ENCODE assay signal across 1 cellular context in the genomic region with DNA sequence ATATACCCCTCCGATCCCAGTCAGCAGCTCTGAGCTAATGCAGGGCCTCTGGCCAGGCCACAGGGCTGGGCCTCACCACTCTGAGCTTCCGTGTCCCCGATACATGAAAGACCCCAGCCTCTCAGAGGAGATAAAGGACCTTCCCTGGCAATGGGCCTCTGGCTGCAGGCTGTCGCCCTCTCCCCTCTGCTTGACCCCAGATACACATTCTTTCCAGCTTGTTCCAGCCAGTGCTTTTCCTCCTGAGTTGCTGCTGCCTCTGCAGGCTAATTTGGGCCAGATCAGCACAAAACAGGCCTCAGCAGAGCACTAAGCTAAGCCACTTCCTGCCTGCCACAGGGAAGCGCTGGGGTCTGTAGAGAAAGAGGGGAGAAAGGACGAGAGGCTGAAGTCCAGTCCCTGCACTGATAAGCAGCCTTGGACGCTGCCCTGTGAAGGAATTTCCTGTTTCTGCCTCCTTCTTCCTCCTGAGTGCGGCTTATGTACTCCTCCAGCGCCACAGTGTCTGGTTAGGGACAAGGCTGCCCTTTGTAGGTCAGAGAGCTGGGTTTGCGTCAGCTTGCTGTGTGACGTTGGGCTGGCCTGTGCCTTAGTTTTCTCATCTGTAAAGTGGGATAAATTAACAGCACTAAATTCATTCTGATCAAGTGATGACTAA.
TF ChIP-seq lines count a peak whose summit lies in the region.

No MANE protein-coding gene starts in this region.

TF ChIP-seq in HepG2, 621 proteins besides CTCF, POLR2A, EP300 and RAD21 (continued from another document and continues in another):
- TF ChIP-seq, protein P1, sequence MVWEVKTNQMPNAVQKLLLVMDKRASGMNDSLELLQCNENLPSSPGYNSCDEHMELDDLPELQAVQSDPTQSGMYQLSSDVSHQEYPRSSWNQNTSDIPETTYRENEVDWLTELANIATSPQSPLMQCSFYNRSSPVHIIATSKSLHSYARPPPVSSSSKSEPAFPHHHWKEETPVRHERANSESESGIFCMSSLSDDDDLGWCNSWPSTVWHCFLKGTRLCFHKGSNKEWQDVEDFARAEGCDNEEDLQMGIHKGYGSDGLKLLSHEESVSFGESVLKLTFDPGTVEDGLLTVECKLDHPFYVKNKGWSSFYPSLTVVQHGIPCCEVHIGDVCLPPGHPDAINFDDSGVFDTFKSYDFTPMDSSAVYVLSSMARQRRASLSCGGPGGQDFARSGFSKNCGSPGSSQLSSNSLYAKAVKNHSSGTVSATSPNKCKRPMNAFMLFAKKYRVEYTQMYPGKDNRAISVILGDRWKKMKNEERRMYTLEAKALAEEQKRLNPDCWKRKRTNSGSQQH (CRISPR knock-in tag; IDR thresholded peaks at IDR 0.05; ENCODE audit: low read depth), result no peak
- TF ChIP-seq, protein P2, sequence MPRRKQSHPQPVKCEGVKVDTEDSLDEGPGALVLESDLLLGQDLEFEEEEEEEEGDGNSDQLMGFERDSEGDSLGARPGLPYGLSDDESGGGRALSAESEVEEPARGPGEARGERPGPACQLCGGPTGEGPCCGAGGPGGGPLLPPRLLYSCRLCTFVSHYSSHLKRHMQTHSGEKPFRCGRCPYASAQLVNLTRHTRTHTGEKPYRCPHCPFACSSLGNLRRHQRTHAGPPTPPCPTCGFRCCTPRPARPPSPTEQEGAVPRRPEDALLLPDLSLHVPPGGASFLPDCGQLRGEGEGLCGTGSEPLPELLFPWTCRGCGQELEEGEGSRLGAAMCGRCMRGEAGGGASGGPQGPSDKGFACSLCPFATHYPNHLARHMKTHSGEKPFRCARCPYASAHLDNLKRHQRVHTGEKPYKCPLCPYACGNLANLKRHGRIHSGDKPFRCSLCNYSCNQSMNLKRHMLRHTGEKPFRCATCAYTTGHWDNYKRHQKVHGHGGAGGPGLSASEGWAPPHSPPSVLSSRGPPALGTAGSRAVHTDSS (CRISPR knock-in tag; conservative IDR thresholded peaks at IDR 0.05), result 0 out of 2 replicates have a peak, but pooled peaks have one; percentile 22
- TF ChIP-seq, protein P3, sequence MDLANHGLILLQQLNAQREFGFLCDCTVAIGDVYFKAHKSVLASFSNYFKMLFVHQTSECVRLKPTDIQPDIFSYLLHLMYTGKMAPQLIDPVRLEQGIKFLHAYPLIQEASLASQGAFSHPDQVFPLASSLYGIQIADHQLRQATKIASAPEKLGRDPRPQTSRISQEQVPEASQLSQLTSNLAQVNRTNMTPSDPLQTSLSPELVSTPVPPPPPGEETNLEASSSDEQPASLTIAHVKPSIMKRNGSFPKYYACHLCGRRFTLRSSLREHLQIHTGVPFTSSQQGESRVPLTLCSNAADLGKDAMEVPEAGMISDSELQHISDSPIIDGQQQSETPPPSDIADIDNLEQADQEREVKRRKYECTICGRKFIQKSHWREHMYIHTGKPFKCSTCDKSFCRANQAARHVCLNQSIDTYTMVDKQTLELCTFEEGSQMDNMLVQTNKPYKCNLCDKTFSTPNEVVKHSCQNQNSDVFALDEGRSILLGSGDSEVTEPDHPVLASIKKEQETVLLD (CRISPR knock-in tag; IDR thresholded peaks at IDR 0.05; ENCODE audit: low read depth), result no peak
- TF ChIP-seq ZNF446 (CRISPR knock-in tag; IDR thresholded peaks at IDR 0.05) (no peak), ZFP90 (CRISPR knock-in tag; IDR thresholded peaks at IDR 0.05; ENCODE audit: borderline replicate concordance) (peak; percentile 84; the same call in 1 of the 2 replicates), MXD4 (CRISPR knock-in tag; IDR thresholded peaks at IDR 0.05) (no peak), FOXA3 (CRISPR knock-in tag; IDR thresholded peaks at IDR 0.05) (peak; percentile 65), ZNF83 (CRISPR knock-in tag; IDR thresholded peaks at IDR 0.05; ENCODE audit: borderline replicate concordance) (no peak), ZNF614 (CRISPR knock-in tag; IDR thresholded peaks at IDR 0.05; ENCODE audit: borderline replicate concordance) (peak; percentile 89; the same call in 1 of the 2 replicates), PHF21A (CRISPR knock-in tag; IDR thresholded peaks at IDR 0.05) (peak; percentile 96), ZBTB38 (CRISPR knock-in tag; IDR thresholded peaks at IDR 0.05) (peak; percentile 88), ZBTB3 (CRISPR knock-in tag; IDR thresholded peaks at IDR 0.05; ENCODE audit: borderline replicate concordance, low read depth) (0 out of 2 replicates have a peak, but pooled peaks have one; percentile 39), THYN1 (CRISPR knock-in tag; IDR thresholded peaks at IDR 0.05; ENCODE audit: borderline replicate concordance, low read depth) (peak; percentile 58; the same call in 1 of the 2 replicates), ZSCAN22 (CRISPR knock-in tag; IDR thresholded peaks at IDR 0.05) (no peak), NCOA5 (CRISPR knock-in tag; IDR thresholded peaks at IDR 0.05) (no peak), RXRB (CRISPR knock-in tag; IDR thresholded peaks at IDR 0.05; ENCODE audit: borderline replicate concordance) (peak; percentile 77; the same call in 1 of the 2 replicates), SCMH1 (CRISPR knock-in tag; IDR thresholded peaks at IDR 0.05; ENCODE audit: borderline replicate concordance) (no peak), ZNF24 (IDR thresholded peaks at IDR 0.05) (0 out of 2 replicates have a peak, but pooled peaks have one; percentile 54), ZFP82 (CRISPR knock-in tag; IDR thresholded peaks at IDR 0.05; ENCODE audit: borderline replicate concordance) (no peak), ZNF616 (CRISPR knock-in tag; IDR thresholded peaks at IDR 0.05; ENCODE audit: low read depth) (no peak), ZNF263 (CRISPR knock-in tag; IDR thresholded peaks at IDR 0.05) (peak; percentile 54; the same call in 1 of the 2 replicates), ZNF724P (CRISPR knock-in tag; IDR thresholded peaks at IDR 0.05; ENCODE audit: borderline replicate concordance) (no peak; the same call in 1 of the 2 replicates), CBX1 (IDR thresholded peaks at IDR 0.05; ENCODE audit: low read depth) (peak; percentile 79), ZNF766 (CRISPR knock-in tag; IDR thresholded peaks at IDR 0.05; ENCODE audit: borderline replicate concordance) (0 out of 2 replicates have a peak, but pooled peaks have one; percentile 45), HOXA9 (CRISPR knock-in tag; IDR thresholded peaks at IDR 0.05; ENCODE audit: borderline replicate concordance) (no peak), ZNF781 (CRISPR knock-in tag; IDR thresholded peaks at IDR 0.05; ENCODE audit: borderline replicate concordance, not compliant biosample characterization) (peak; percentile 62), ZMAT3 (CRISPR knock-in tag; conservative IDR thresholded peaks at IDR 0.05) (no peak), TCF7 (IDR thresholded peaks at IDR 0.05; ENCODE audit: low read depth) (peak; percentile 24; the same call in 1 of the 2 replicates), HOXA7 (CRISPR knock-in tag; IDR thresholded peaks at IDR 0.05) (no peak), FIP1L1 (IDR thresholded peaks at IDR 0.05; ENCODE audit: borderline replicate concordance, insufficient read depth, low read depth, low read length) (no peak), ZNF598 (CRISPR knock-in tag; IDR thresholded peaks at IDR 0.05; ENCODE audit: borderline replicate concordance) (peak; percentile 83; the same call in 1 of the 2 replicates), GATAD2A (CRISPR knock-in tag; IDR thresholded peaks at IDR 0.05) (peak; percentile 84), NONO (IDR thresholded peaks at IDR 0.05) (no peak), NONO (CRISPR knock-in tag; conservative IDR thresholded peaks at IDR 0.05) (peak; percentile 87), ZNF577 (CRISPR knock-in tag; IDR thresholded peaks at IDR 0.05; ENCODE audit: borderline replicate concordance, low read depth) (no peak), FOXC1 (CRISPR knock-in tag; IDR thresholded peaks at IDR 0.05; ENCODE audit: borderline replicate concordance) (no peak), POLR2AphosphoS2 (IDR thresholded peaks at IDR 0.05; ENCODE audit: low read depth, low read length) (no peak), ZNF17 (CRISPR knock-in tag; IDR thresholded peaks at IDR 0.05) (no peak), ZNF607 (CRISPR knock-in tag; IDR thresholded peaks at IDR 0.05; ENCODE audit: borderline replicate concordance) (peak; percentile 77; the same call in 1 of the 2 replicates), NR1H2 (CRISPR knock-in tag; IDR thresholded peaks at IDR 0.05; ENCODE audit: borderline replicate concordance, low read depth) (no peak), AKAP8 (CRISPR knock-in tag; IDR thresholded peaks at IDR 0.05) (no peak), SRSF9 (IDR thresholded peaks at IDR 0.05; ENCODE audit: borderline replicate concordance, insufficient read depth, low read depth, low read length, poor library complexity, severe bottlenecking) (no peak), ZNF350 (CRISPR knock-in tag; IDR thresholded peaks at IDR 0.05; ENCODE audit: borderline replicate concordance, low read depth) (peak; percentile 70; the same call in 1 of the 2 replicates), CCDC6 (CRISPR knock-in tag; IDR thresholded peaks at IDR 0.05) (0 out of 2 replicates have a peak, but pooled peaks have one; percentile 78), TP53 (CRISPR knock-in tag; conservative IDR thresholded peaks at IDR 0.05) (no peak), CC2D1A (CRISPR knock-in tag; IDR thresholded peaks at IDR 0.05) (no peak)
- TF ChIP-seq, protein P4, sequence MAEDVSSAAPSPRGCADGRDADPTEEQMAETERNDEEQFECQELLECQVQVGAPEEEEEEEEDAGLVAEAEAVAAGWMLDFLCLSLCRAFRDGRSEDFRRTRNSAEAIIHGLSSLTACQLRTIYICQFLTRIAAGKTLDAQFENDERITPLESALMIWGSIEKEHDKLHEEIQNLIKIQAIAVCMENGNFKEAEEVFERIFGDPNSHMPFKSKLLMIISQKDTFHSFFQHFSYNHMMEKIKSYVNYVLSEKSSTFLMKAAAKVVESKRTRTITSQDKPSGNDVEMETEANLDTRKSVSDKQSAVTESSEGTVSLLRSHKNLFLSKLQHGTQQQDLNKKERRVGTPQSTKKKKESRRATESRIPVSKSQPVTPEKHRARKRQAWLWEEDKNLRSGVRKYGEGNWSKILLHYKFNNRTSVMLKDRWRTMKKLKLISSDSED (CRISPR knock-in tag; IDR thresholded peaks at IDR 0.05), result no peak
- TF ChIP-seq, protein P5, sequence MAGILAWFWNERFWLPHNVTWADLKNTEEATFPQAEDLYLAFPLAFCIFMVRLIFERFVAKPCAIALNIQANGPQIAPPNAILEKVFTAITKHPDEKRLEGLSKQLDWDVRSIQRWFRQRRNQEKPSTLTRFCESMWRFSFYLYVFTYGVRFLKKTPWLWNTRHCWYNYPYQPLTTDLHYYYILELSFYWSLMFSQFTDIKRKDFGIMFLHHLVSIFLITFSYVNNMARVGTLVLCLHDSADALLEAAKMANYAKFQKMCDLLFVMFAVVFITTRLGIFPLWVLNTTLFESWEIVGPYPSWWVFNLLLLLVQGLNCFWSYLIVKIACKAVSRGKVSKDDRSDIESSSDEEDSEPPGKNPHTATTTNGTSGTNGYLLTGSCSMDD (CRISPR knock-in tag; IDR thresholded peaks at IDR 0.05), result no peak
- TF ChIP-seq, protein P6, sequence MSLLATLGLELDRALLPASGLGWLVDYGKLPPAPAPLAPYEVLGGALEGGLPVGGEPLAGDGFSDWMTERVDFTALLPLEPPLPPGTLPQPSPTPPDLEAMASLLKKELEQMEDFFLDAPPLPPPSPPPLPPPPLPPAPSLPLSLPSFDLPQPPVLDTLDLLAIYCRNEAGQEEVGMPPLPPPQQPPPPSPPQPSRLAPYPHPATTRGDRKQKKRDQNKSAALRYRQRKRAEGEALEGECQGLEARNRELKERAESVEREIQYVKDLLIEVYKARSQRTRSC (CRISPR knock-in tag; IDR thresholded peaks at IDR 0.05; ENCODE audit: low read depth), result no peak
- TF ChIP-seq, protein P7, sequence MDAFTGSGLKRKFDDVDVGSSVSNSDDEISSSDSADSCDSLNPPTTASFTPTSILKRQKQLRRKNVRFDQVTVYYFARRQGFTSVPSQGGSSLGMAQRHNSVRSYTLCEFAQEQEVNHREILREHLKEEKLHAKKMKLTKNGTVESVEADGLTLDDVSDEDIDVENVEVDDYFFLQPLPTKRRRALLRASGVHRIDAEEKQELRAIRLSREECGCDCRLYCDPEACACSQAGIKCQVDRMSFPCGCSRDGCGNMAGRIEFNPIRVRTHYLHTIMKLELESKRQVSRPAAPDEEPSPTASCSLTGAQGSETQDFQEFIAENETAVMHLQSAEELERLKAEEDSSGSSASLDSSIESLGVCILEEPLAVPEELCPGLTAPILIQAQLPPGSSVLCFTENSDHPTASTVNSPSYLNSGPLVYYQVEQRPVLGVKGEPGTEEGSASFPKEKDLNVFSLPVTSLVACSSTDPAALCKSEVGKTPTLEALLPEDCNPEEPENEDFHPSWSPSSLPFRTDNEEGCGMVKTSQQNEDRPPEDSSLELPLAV (CRISPR knock-in tag; conservative IDR thresholded peaks at IDR 0.05; ENCODE audit: low read depth), result no peak
- TF ChIP-seq, protein P8, sequence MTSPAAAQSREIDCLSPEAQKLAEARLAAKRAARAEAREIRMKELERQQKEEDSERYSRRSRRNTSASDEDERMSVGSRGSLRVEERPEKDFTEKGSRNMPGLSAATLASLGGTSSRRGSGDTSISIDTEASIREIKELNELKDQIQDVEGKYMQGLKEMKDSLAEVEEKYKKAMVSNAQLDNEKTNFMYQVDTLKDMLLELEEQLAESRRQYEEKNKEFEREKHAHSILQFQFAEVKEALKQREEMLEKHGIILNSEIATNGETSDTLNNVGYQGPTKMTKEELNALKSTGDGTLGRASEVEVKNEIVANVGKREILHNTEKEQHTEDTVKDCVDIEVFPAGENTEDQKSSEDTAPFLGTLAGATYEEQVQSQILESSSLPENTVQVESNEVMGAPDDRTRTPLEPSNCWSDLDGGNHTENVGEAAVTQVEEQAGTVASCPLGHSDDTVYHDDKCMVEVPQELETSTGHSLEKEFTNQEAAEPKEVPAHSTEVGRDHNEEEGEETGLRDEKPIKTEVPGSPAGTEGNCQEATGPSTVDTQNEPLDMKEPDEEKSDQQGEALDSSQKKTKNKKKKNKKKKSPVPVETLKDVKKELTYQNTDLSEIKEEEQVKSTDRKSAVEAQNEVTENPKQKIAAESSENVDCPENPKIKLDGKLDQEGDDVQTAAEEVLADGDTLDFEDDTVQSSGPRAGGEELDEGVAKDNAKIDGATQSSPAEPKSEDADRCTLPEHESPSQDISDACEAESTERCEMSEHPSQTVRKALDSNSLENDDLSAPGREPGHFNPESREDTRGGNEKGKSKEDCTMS (CRISPR knock-in tag; conservative IDR thresholded peaks at IDR 0.05), result no peak
- TF ChIP-seq, protein P9, sequence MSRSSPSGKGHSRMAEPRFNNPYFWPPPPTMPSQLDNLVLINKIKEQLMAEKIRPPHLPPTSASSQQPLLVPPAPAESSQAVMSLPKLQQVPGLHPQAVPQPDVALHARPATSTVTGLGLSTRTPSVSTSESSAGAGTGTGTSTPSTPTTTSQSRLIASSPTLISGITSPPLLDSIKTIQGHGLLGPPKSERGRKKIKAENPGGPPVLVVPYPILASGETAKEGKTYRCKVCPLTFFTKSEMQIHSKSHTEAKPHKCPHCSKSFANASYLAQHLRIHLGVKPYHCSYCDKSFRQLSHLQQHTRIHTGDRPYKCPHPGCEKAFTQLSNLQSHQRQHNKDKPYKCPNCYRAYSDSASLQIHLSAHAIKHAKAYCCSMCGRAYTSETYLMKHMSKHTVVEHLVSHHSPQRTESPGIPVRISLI (CRISPR knock-in tag; IDR thresholded peaks at IDR 0.05; ENCODE audit: borderline replicate concordance), result peak; percentile 61; the same call in 1 of the 2 replicates
- TF ChIP-seq, protein P10, sequence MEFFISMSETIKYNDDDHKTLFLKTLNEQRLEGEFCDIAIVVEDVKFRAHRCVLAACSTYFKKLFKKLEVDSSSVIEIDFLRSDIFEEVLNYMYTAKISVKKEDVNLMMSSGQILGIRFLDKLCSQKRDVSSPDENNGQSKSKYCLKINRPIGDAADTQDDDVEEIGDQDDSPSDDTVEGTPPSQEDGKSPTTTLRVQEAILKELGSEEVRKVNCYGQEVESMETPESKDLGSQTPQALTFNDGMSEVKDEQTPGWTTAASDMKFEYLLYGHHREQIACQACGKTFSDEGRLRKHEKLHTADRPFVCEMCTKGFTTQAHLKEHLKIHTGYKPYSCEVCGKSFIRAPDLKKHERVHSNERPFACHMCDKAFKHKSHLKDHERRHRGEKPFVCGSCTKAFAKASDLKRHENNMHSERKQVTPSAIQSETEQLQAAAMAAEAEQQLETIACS (CRISPR knock-in tag; IDR thresholded peaks at IDR 0.05), result no peak
